13 cellular contexts compared by ENCODE assay signal in the genomic region with DNA sequence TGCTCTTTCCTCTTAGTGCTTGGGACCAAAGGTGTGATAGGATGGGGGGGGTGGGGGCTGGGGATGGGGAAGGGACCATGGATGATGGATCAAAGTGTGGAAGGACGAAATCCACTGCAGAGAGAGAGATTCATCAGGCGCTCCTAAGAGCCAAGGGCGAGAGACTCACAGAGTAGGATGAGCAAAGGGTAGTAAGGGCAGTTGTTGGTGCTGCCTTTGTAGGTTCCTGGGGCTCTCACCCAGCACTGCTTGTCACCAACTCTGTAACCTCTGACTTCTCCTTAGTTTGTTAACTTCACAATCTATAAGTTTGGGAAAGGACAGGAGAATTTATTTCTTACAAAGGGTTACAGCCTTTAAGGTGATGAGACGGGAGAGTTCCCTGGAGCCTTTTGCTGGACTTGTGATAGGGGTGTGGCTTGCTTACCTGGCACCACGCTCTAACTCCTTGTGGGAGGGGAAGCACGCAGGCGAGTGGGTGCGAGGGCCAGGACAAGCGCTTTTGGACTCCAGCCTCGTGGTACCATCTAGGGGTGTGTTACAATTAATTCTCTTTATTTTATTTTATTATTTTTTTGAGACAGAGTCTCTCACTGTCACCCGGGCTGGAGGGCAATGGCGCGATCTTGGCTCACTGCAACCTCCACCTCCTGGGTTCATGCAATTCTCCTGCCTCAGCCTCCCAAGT. TPM values are rescaled to one million over a fixed set of nuclear protein-coding genes. Genes with fewer than 3 reads are reported as not detected.
DNase-seq lines count a peak whose midpoint lies in the region; ATAC-seq, FAIRE-seq and TF ChIP-seq lines count a peak whose summit lies in the region.
"Had no signal": no experiment of that assay in that cellular context is flagged by ENCODE, and none has a peak within 500 bp of the region (broad histone marks: within the 10 kb centered on the region; RNA-seq: fewer than 3 reads in every experiment).

No MANE protein-coding gene starts in this region.

- no peak overlapping the region for H2BK5ac ChIP-seq in mesenchymal stem cell (ENCODE audit: low read depth, low read length, poor library complexity, severe bottlenecking)

- TF ChIP-seq POLR2A in A549 (IDR thresholded peaks at IDR 0.05; ENCODE audit: low read length): no peak

- peaks cover 28% of the 10 kb centered on the region for H3K4me1 Mint-ChIP-seq in Caco-2 (ENCODE audit: low read depth, unreplicated experiment)
- H3K4me1 Mint-ChIP-seq in immature natural killer cell: peaks cover 6 to 22% of the 10 kb centered on the region in 2 donors

- H3K27ac ChIP-seq in A549 (peak overlapping the region; percentile 100), mesenchymal stem cell (ENCODE audit: low read length, poor library complexity, severe bottlenecking) (no peak overlapping the region)
- H3K27ac ChIP-seq: left lung, pancreas, SK-N-MC had no signal

- ATAC-seq in A549: no peak
- ATAC-seq in GM19351 (IDR thresholded peaks at IDR 0.05; ENCODE audit: unreplicated experiment): no peak
- no peak for ATAC-seq in HG03039 (IDR thresholded peaks at IDR 0.05; ENCODE audit: unreplicated experiment)
- ATAC-seq: left lung, pancreas had no signal

- intact Hi-C loops in Caco-2 (cut with micrococcal nuclease; ENCODE audit: unreplicated experiment): no loop called here

- H2BK12ac ChIP-seq in mesenchymal stem cell (ENCODE audit: low read length in 2 of 2): no peak overlapping the region

- FAIRE-seq in A549 (lab: Jason Lieb, UNC): no peak
- FAIRE-seq: pancreas had no signal

- H3K9me3 Mint-ChIP-seq in Caco-2 (ENCODE audit: unreplicated experiment) (no peaks in the 10 kb centered on the region), immature natural killer cell (no peaks in the 10 kb centered on the region)

- H3K36me3 ChIP-seq in Caco-2 (ENCODE audit: control insufficient read depth, insufficient read depth, low read length): no peaks in the 10 kb centered on the region
- peaks cover 0 to 12% of the 10 kb centered on the region in 2 experiments for H3K36me3 ChIP-seq in mesenchymal stem cell (ENCODE audit: control insufficient read depth in 1 of 2, insufficient read depth in 2 of 2, low read depth in 1 of 2, low read length in 2 of 2)
- H3K36me3 ChIP-seq: left lung, pancreas had no signal

- H3K4me3 Mint-ChIP-seq in Caco-2 (ENCODE audit: unreplicated experiment) (peak overlapping the region; percentile 57), immature natural killer cell (peak overlapping the region; percentile 74 to 87 (median 81))

- TF ChIP-seq CTCF in A549 (IDR thresholded peaks at IDR 0.05) (no peak), Caco-2 (IDR thresholded peaks at IDR 0.05; ENCODE audit: insufficient read depth in 1 of 2, low read depth in 1 of 2, low read length in 1 of 2, severe bottlenecking in 1 of 2, unreplicated experiment in 1 of 2) (no peak)

- peak overlapping the region; percentile 92 for H3K27ac Mint-ChIP-seq in Caco-2 (ENCODE audit: unreplicated experiment)
- peak overlapping the region in 4 of 6 donors; percentile 62 to 71 (median 62) for H3K27ac Mint-ChIP-seq in immature natural killer cell

- H3K9me3 ChIP-seq in A549: no peaks in the 10 kb centered on the region
- no peaks in the 10 kb centered on the region for H3K9me3 ChIP-seq in Caco-2
- no peaks in the 10 kb centered on the region for H3K9me3 ChIP-seq in mesenchymal stem cell (ENCODE audit: control insufficient read depth, low read length)
- H3K9me3 ChIP-seq: left lung, pancreas had no signal

- H3K4me1 ChIP-seq in A549 (peaks cover 52% of the 10 kb centered on the region), Caco-2 (peaks cover 39% of the 10 kb centered on the region), mesenchymal stem cell (ENCODE audit: control insufficient read depth, insufficient read depth, low read depth, low read length) (peaks cover 39% of the 10 kb centered on the region)

- H3K9ac ChIP-seq in mesenchymal stem cell (ENCODE audit: low read length): no peak overlapping the region

- no peak overlapping the region for H2BK15ac ChIP-seq in mesenchymal stem cell (ENCODE audit: low read depth, poor library complexity, severe bottlenecking)

- H3K27me3 ChIP-seq in Caco-2 (replicated peaks; ENCODE audit: control insufficient read depth, insufficient read depth, low read length): no peaks in the 10 kb centered on the region
- no peaks in the 10 kb centered on the region for H3K27me3 ChIP-seq in mesenchymal stem cell (ENCODE audit: control insufficient read depth in 1 of 2, insufficient read depth in 1 of 2, low read length in 2 of 2)
- H3K27me3 ChIP-seq: left lung, pancreas had no signal

- H3K4me2 ChIP-seq in A549 (no peak overlapping the region), mesenchymal stem cell (ENCODE audit: low read length, poor library complexity, severe bottlenecking) (no peak overlapping the region)

- POLR2A ChIA-PET in A549 (lab: Yijun Ruan, JAX): interaction anchor here (0.6 kb wide), 1 partner anchor 8 kb away, joined by 4 read pairs; no protein-coding TSS in a partner anchor
- POLR2A ChIA-PET in Caco-2 (lab: Charles Lee): no interaction called here

- H3K14ac ChIP-seq in mesenchymal stem cell (ENCODE audit: low read length in 2 of 2): no peak overlapping the region

- H3K4ac ChIP-seq in mesenchymal stem cell (ENCODE audit: low read depth in 1 of 2, low read length in 2 of 2): no peak overlapping the region

- BruUV-seq in Caco-2 (replicated peaks; lab: Mats Ljungman, UMichigan): no TSS peak

- H4K91ac ChIP-seq in mesenchymal stem cell (ENCODE audit: low read length): no peak overlapping the region

- H4K8ac ChIP-seq in mesenchymal stem cell (ENCODE audit: low read length): no peak overlapping the region

- H3K27me3 Mint-ChIP-seq in Caco-2 (ENCODE audit: insufficient read depth, unreplicated experiment): no peaks in the 10 kb centered on the region
- peaks cover 4 to 14% (median 7%) of the 10 kb centered on the region in 3 donors for H3K27me3 Mint-ChIP-seq in immature natural killer cell (ENCODE audit: low read depth in 3 of 3)

- peaks cover 6% of the 10 kb centered on the region for H3K79me1 ChIP-seq in mesenchymal stem cell (replicated peaks; ENCODE audit: low read length, poor library complexity, severe bottlenecking)

- no peak overlapping the region for H2AFZ ChIP-seq in mesenchymal stem cell (ENCODE audit: low read depth, low read length)

- H3K36me3 Mint-ChIP-seq in Caco-2 (ENCODE audit: insufficient read depth, unreplicated experiment): peaks cover 41% of the 10 kb centered on the region
- no peaks in the 10 kb centered on the region for H3K36me3 Mint-ChIP-seq in immature natural killer cell

- H3K4me3 ChIP-seq in A549 (no peak overlapping the region), Caco-2 (ENCODE audit: low read depth, low read length) (no peak overlapping the region), mesenchymal stem cell (ENCODE audit: insufficient read depth in 1 of 2, low read depth in 1 of 2, low read length in 2 of 2) (no peak overlapping the region)
- H3K4me3 ChIP-seq: SK-N-MC had no signal

- H2AK5ac ChIP-seq in mesenchymal stem cell (ENCODE audit: low read length, severe bottlenecking): no peak overlapping the region

- CTCF ChIA-PET in A549 (lab: Yijun Ruan, JAX) (interaction anchor here (1.3 to 1.4 kb wide), 3 partner anchors 8 to 12 kb away, joined by 3 to 6 read pairs (median 3); no protein-coding TSS in a partner anchor), Caco-2 (lab: Charles Lee) (no interaction called here)

- no peak for TF ChIP-seq RAD21 in A549 (conservative IDR thresholded peaks at IDR 0.05 in 1 of 2, IDR thresholded peaks at IDR 0.05 in 1 of 2)

- H2BK120ac ChIP-seq in mesenchymal stem cell (ENCODE audit: low read depth, low read length): no peak overlapping the region

- TF ChIP-seq EP300 in A549 (IDR thresholded peaks at IDR 0.05): no peak

- H3K23ac ChIP-seq in mesenchymal stem cell (ENCODE audit: low read length in 2 of 2): no peak overlapping the region

- WGBS in A549 (ENCODE audit: missing lambda C conversion rate): 96% methylated on average over 13 of the region's 13 CpGs
- 83% methylated on average over 11 of the region's 13 CpGs for WGBS in mesenchymal stem cell

- no peak overlapping the region for H3K18ac ChIP-seq in mesenchymal stem cell (ENCODE audit: low read depth in 1 of 2, low read length in 2 of 2)

- DNase-seq in A549 (ENCODE audit: low read depth in 1 of 2, low spot score in 1 of 2): no peak
- DNase-seq in Caco-2: no peak
- peak; percentile 75 for DNase-seq in RPMI8226
- no peak for DNase-seq in immature natural killer cell
- DNase-seq in cerebellum (ENCODE audit: low spot score): no peak
- DNase-seq in mesenchymal stem cell: no peak
- DNase-seq: activated CD4-positive, alpha-beta T cell treated with anti-CD3 and anti-CD28 coated beads, Interleukin-2, amount 50 U/mL, for 1 hour; NCI-H69 had no signal

RNA-seq across cellular contexts. Expression of a gene that starts 1.6 kb away (rescaled TPM):
- polyA plus RNA-seq in A549 (2011; rRNA removed) (252 and 292 TPM in 2 replicates), A549 (2017; fragmentation: RNase III; extraction: RNeasy Plus Mini Kit Qiagen cat#74134 plus additional on column Dnase treatment) (189 to 220 TPM (median 214 TPM) in 3 replicates), immature natural killer cell (10 to 100 TPM; 47.1 to 55.2 (median 50.9) TPM)
- 331 and 370 TPM in 2 replicates for polyA plus RNA-seq in A549 (2012; cell fraction: cytosol; rRNA removed)
- 322 and 326 TPM in 2 replicates for polyA plus RNA-seq in A549 (2012; cell fraction: nucleus; rRNA removed)
- 336 and 363 TPM in 2 replicates for polyA minus RNA-seq in A549 (2011; rRNA and poly(A)+ RNA removed)
- total RNA-seq in Caco-2 (2022) (275 and 276 TPM in 2 replicates), cerebellum (24.2 TPM)
- polyA plus RNA-seq in mesenchymal stem cell (2013, experiment 1 of 2): 72.9 TPM
- 72.1 TPM for polyA plus RNA-seq in mesenchymal stem cell (2013, experiment 2 of 2)

RNA-seq across cellular contexts. Expression of a gene that starts 58.0 kb away (rescaled TPM):
- polyA plus RNA-seq in A549 (2011; rRNA removed) (25.4 and 32.5 TPM in 2 replicates), A549 (2017; fragmentation: RNase III; extraction: RNeasy Plus Mini Kit Qiagen cat#74134 plus additional on column Dnase treatment) (31.4 to 32.5 TPM (median 32.4 TPM) in 3 replicates), immature natural killer cell (10 to 100 TPM in 2 of 3 donors, 1 to 10 TPM in 1; 4.9 to 31.0 (median 10.2) TPM)
- 14.6 and 17.7 TPM in 2 replicates for polyA plus RNA-seq in A549 (2012; cell fraction: cytosol; rRNA removed)
- polyA plus RNA-seq in A549 (2012; cell fraction: nucleus; rRNA removed): 20.2 and 22.5 TPM in 2 replicates
- 23.1 and 26.2 TPM in 2 replicates for polyA minus RNA-seq in A549 (2011; rRNA and poly(A)+ RNA removed)
- total RNA-seq in Caco-2 (2022) (49.5 and 52.3 TPM in 2 replicates), cerebellum (18.7 TPM)
- polyA plus RNA-seq in mesenchymal stem cell (2013, experiment 1 of 2): 15.6 TPM
- 15.9 TPM for polyA plus RNA-seq in mesenchymal stem cell (2013, experiment 2 of 2)

RNA-seq across cellular contexts. Expression of a gene that starts 58.0 kb away (rescaled TPM):
- polyA plus RNA-seq in A549 (2011; rRNA removed) (2.7 and 3.1 TPM in 2 replicates), A549 (2017; fragmentation: RNase III; extraction: RNeasy Plus Mini Kit Qiagen cat#74134 plus additional on column Dnase treatment) (1.7 to 2.3 TPM (median 1.7 TPM) in 3 replicates), immature natural killer cell (under 1 TPM in 1 of 3 donors, not detected in 2; 0.27 TPM)
- 1.5 and 1.6 TPM in 2 replicates for polyA plus RNA-seq in A549 (2012; cell fraction: cytosol; rRNA removed)
- 0.82 and 1.1 TPM in 2 replicates for polyA plus RNA-seq in A549 (2012; cell fraction: nucleus; rRNA removed)
- polyA minus RNA-seq in A549 (2011; rRNA and poly(A)+ RNA removed): 2.0 and 2.1 TPM in 2 replicates
- total RNA-seq in Caco-2 (2022) (10.9 and 11.9 TPM in 2 replicates), cerebellum (2.5 TPM)
- 1.0 TPM for polyA plus RNA-seq in mesenchymal stem cell (2013, experiment 1 of 2)
- polyA plus RNA-seq in mesenchymal stem cell (2013, experiment 2 of 2): 0.82 TPM

RNA-seq across cellular contexts. Expression of a gene that starts 58.8 kb away (rescaled TPM):
- polyA plus RNA-seq in A549 (2011; rRNA removed): 42.9 and 51.5 TPM in 2 replicates
- polyA plus RNA-seq in A549 (2012; cell fraction: cytosol; rRNA removed): 90.6 and 103 TPM in 2 replicates
- polyA plus RNA-seq in A549 (2012; cell fraction: nucleus; rRNA removed): 29.1 and 41.0 TPM in 2 replicates
- 94.1 to 102 TPM (median 101 TPM) in 3 replicates for polyA plus RNA-seq in A549 (2017; fragmentation: RNase III; extraction: RNeasy Plus Mini Kit Qiagen cat#74134 plus additional on column Dnase treatment)
- polyA minus RNA-seq in A549 (2011; rRNA and poly(A)+ RNA removed): 16.5 and 23.7 TPM in 2 replicates
- 49.9 and 50.0 TPM in 2 replicates for total RNA-seq in Caco-2 (2022)
- polyA plus RNA-seq in immature natural killer cell: 10 to 100 TPM; 37.9 to 63.0 (median 52.2) TPM
- 4.4 TPM for total RNA-seq in cerebellum
- polyA plus RNA-seq in mesenchymal stem cell (2013, experiment 1 of 2): 276 TPM
- 282 TPM for polyA plus RNA-seq in mesenchymal stem cell (2013, experiment 2 of 2)

Comparison
In these comparisons a context has a peak if more than half of its experiments do, and no peak if none do; other contexts are left out.
1. RNA of a gene that starts 1.6 kb away (total RNA-seq): 275 to 276 TPM in Caco-2; 24.2 TPM in cerebellum (single experiment); every median in the first group is over 10 times any median in the second.